Comparison of ENCODE assay signal across 1 cellular context in genomic region chr3:40841131-40841530, GRCh38.
TF ChIP-seq lines count a peak whose summit lies in the region.

No MANE protein-coding gene starts in this region.

TF ChIP-seq in HepG2, 621 proteins besides CTCF, POLR2A, EP300 and RAD21 (continued from another document):
- TF ChIP-seq ZNF292 (CRISPR knock-in tag; IDR thresholded peaks at IDR 0.05; ENCODE audit: borderline replicate concordance, low read depth) (no peak), ZNF572 (CRISPR knock-in tag; IDR thresholded peaks at IDR 0.05) (no peak), MTA3 (CRISPR knock-in tag; IDR thresholded peaks at IDR 0.05) (no peak)
